13 cellular contexts compared by ENCODE assay signal in the genomic region with DNA sequence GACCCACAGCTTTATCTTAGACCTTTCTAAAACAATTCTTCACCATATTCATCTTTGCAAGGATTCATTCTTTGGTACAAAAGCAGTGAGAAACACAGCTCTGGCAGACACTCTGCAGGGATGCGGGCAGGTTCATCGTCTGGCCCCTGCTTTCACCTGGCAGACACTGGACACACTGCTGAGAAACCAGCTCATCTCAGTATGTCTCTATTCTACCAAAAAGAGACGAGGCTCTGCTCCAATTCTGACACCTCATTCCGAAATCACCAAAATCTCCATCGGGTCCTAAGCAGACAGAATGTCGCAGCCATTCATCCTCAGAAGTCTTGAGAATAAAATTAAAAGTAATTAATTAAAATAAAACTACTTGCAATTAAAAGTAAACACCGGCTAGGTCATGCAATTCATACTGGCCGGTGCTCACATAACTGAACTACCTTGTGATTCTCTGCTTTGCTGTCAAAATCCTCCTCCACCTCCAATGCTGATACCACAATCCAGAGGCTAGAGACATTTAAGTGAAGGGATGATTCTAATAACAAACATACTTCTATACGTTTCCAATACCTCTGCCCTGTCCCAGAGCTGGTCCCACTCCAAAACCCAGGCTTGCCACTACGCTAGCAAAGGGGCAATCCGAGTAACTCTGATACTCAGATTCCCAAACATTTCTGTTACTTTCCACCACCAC. TPM values are rescaled to one million over a fixed set of nuclear protein-coding genes. Genes with fewer than 3 reads are reported as not detected.
DNase-seq lines count a peak whose midpoint lies in the region; ATAC-seq, FAIRE-seq and TF ChIP-seq lines count a peak whose summit lies in the region.
"Had no signal": no experiment of that assay in that cellular context is flagged by ENCODE, and none has a peak within 500 bp of the region (broad histone marks: within the 10 kb centered on the region; RNA-seq: fewer than 3 reads in every experiment).

No MANE protein-coding gene starts in this region.

- WGBS in thyroid gland, 2 donors, result 73 to 87% methylated on average over 11 of the region's 11 CpGs
- WGBS in esophagus squamous epithelium, 2 donors, result 56 to 70% methylated on average over 9 to 11 of the region's 11 CpGs

- H3K4me1 ChIP-seq in GM23338 (ENCODE audit: insufficient read depth) (peaks cover 6% of the 10 kb centered on the region), astrocyte (ENCODE audit: insufficient read depth, low read length) (peaks cover 4% of the 10 kb centered on the region), thyroid gland (peaks cover 11 to 16% of the 10 kb centered on the region in 2 donors), esophagus squamous epithelium (peaks cover 9 to 26% (median 18%) of the 10 kb centered on the region in 3 donors)

- H3K4me1 Mint-ChIP-seq in CD14-positive monocyte (peaks cover 17% of the 10 kb centered on the region), GM23338 (peaks cover 11% of the 10 kb centered on the region), astrocyte (ENCODE audit: low read depth, unreplicated experiment) (no peaks in the 10 kb centered on the region), natural killer cell (peaks cover 11 to 16% of the 10 kb centered on the region in 2 donors)

- H3K79me2 ChIP-seq in GM23338 (replicated peaks; ENCODE audit: insufficient read depth) (no peaks in the 10 kb centered on the region), astrocyte (ENCODE audit: insufficient read depth, low read length) (no peaks in the 10 kb centered on the region)

- H3K4me3 Mint-ChIP-seq in CD14-positive monocyte (peak overlapping the region; percentile 34 to 73), GM23338 (peak overlapping the region; percentile 63), astrocyte (ENCODE audit: unreplicated experiment) (peak overlapping the region; percentile 80), natural killer cell (peak overlapping the region; percentile 88)

- H3K27ac ChIP-seq in GM23338 (ENCODE audit: low read depth) (no peak overlapping the region), astrocyte (ENCODE audit: low read depth, low read length) (no peak overlapping the region), thyroid gland (no peak overlapping the region), esophagus squamous epithelium (no peak overlapping the region)
- H3K27ac ChIP-seq: suprapubic skin had no signal

- no peak for FAIRE-seq in astrocyte (lab: Jason Lieb, UNC)

- H3K9me2 ChIP-seq in GM23338 (ENCODE audit: insufficient read depth), result no peaks in the 10 kb centered on the region

- peak overlapping the region; percentile 65; the same call in 1 of the 2 replicates for H3K4me3 ChIP-seq in GM23338
- H3K4me3 ChIP-seq in astrocyte (ENCODE audit: insufficient read depth, low read depth, low read length), result no peak overlapping the region
- no peak overlapping the region for H3K4me3 ChIP-seq in thyroid gland (replicated peaks in 1 of 3)
- peak overlapping the region in 2 of 4 donors; percentile 53 to 80 for H3K4me3 ChIP-seq in esophagus squamous epithelium
- H3K4me3 ChIP-seq: body of pancreas had no signal

- H4K20me1 ChIP-seq in GM23338 (replicated peaks; ENCODE audit: insufficient read depth) (peaks cover 6% of the 10 kb centered on the region; the same call in 1 of the 2 replicates), astrocyte (ENCODE audit: insufficient read depth, low read length) (no peaks in the 10 kb centered on the region)

- no peak overlapping the region for H3K9ac ChIP-seq in astrocyte (ENCODE audit: low read length)

- peaks cover 54 to 72% (median 66%) of the 10 kb centered on the region in 3 donors for H3K27me3 Mint-ChIP-seq in CD14-positive monocyte (ENCODE audit: low read depth in 3 of 3)
- H3K27me3 Mint-ChIP-seq in GM23338 (ENCODE audit: insufficient read depth, low read depth, poor library complexity), result peaks cover 45% of the 10 kb centered on the region
- H3K27me3 Mint-ChIP-seq in astrocyte (ENCODE audit: low read depth, unreplicated experiment), result peaks cover 39% of the 10 kb centered on the region
- peaks cover 0 to 12% of the 10 kb centered on the region in 2 donors for H3K27me3 Mint-ChIP-seq in natural killer cell (ENCODE audit: low read depth in 2 of 2)

- no peak for ATAC-seq in GM23338
- ATAC-seq in natural killer cell, result no peak
- ATAC-seq in HG02884 (IDR thresholded peaks at IDR 0.05; ENCODE audit: unreplicated experiment), result no peak
- ATAC-seq: body of pancreas had no signal

- peaks cover 0 to 17% (median 5%) of the 10 kb centered on the region in 7 donors for H3K9me3 Mint-ChIP-seq in CD14-positive monocyte
- H3K9me3 Mint-ChIP-seq in GM23338, result no peaks in the 10 kb centered on the region
- H3K9me3 Mint-ChIP-seq in astrocyte (ENCODE audit: unreplicated experiment), result no peaks in the 10 kb centered on the region
- H3K9me3 Mint-ChIP-seq in natural killer cell, result no peaks in the 10 kb centered on the region

- intact Hi-C loops in CD14-positive monocyte (cut with micrococcal nuclease), result no loop called here
- intact Hi-C loops in natural killer cell (cut with micrococcal nuclease), result no loop called here
- intact Hi-C loops in thyroid gland (cut with DNase I), result no loop called here
- intact Hi-C loops in esophagus squamous epithelium (cut with DNase I), result no loop called here

- H3K27ac Mint-ChIP-seq in CD14-positive monocyte (no peak overlapping the region), GM23338 (no peak overlapping the region), astrocyte (ENCODE audit: unreplicated experiment) (peak overlapping the region; percentile 63), natural killer cell (no peak overlapping the region)

- H3F3A ChIP-seq in GM23338 (replicated peaks; ENCODE audit: low read depth), result no peaks in the 10 kb centered on the region

- H3K36me3 ChIP-seq in GM23338 (ENCODE audit: insufficient read depth) (no peaks in the 10 kb centered on the region), astrocyte (ENCODE audit: insufficient read depth, low read length) (no peaks in the 10 kb centered on the region), thyroid gland (no peaks in the 10 kb centered on the region), esophagus squamous epithelium (no peaks in the 10 kb centered on the region)
- H3K36me3 ChIP-seq: suprapubic skin had no signal

- H3K36me3 Mint-ChIP-seq in CD14-positive monocyte (peaks cover 3 to 11% of the 10 kb centered on the region in 2 donors), GM23338 (ENCODE audit: low read depth) (no peaks in the 10 kb centered on the region), astrocyte (ENCODE audit: low read depth, unreplicated experiment) (no peaks in the 10 kb centered on the region), natural killer cell (no peaks in the 10 kb centered on the region)

- TF ChIP-seq POLR2A in thyroid gland (IDR thresholded peaks at IDR 0.05) (no peak), esophagus squamous epithelium (IDR thresholded peaks at IDR 0.05) (no peak)

- H3K4me2 ChIP-seq in GM23338, result peak overlapping the region; percentile 88
- H3K4me2 ChIP-seq in astrocyte (ENCODE audit: low read length), result no peak overlapping the region

- TF ChIP-seq CTCF in CD14-positive monocyte (IDR thresholded peaks at IDR 0.05) (no peak), GM23338 (conservative IDR thresholded peaks at IDR 0.05; ENCODE audit: low read depth in 2 of 2) (no peak), astrocyte (IDR thresholded peaks at IDR 0.05; ENCODE audit: insufficient read depth, low read depth, low read length) (no peak), natural killer cell (IDR thresholded peaks at IDR 0.05) (no peak), thyroid gland (IDR thresholded peaks at IDR 0.05) (no peak), esophagus squamous epithelium (IDR thresholded peaks at IDR 0.05) (no peak)

- H3K27me3 ChIP-seq in GM23338 (ENCODE audit: insufficient read depth) (peaks cover 59% of the 10 kb centered on the region), astrocyte (ENCODE audit: insufficient read depth, low read length) (peaks cover 41% of the 10 kb centered on the region), thyroid gland (no peaks in the 10 kb centered on the region), esophagus squamous epithelium (peaks cover 0 to 56% (median 2%) of the 10 kb centered on the region in 4 donors)
- H3K27me3 ChIP-seq: body of pancreas had no signal

- H3K9me3 ChIP-seq in astrocyte (ENCODE audit: insufficient read depth, low read depth, low read length) (no peaks in the 10 kb centered on the region), thyroid gland (no peaks in the 10 kb centered on the region), esophagus squamous epithelium (no peaks in the 10 kb centered on the region)
- H3K9me3 ChIP-seq: body of pancreas, suprapubic skin had no signal

- no peak for DNase-seq in CD14-positive monocyte (ENCODE audit: low spot score)
- peak; percentile 14 for DNase-seq in GM23338 (ENCODE audit: low spot score)
- no peak for DNase-seq in astrocyte (ENCODE audit: low read depth)
- DNase-seq in natural killer cell, result no peak
- no peak for DNase-seq in 8988T
- DNase-seq in thyroid gland, result no peak
- DNase-seq in esophagus squamous epithelium (lab: John Stamatoyannopoulos, UW), result no peak
- DNase-seq: body of pancreas, COR-L47, mesendoderm, NCI-H1417 treated with DMSO at 0.1 percent for 48 hours had no signal

- H2AFZ ChIP-seq in GM23338, result no peak overlapping the region
- no peak overlapping the region for H2AFZ ChIP-seq in astrocyte (ENCODE audit: low read depth, low read length)

RNA-seq across cellular contexts. Expression of a gene that starts 1.3 kb away (rescaled TPM):
- polyA plus RNA-seq in CD14-positive monocyte (not detected), GM23338 (2016; fragmentation: Nextera tagmentation; extraction: Ambion mirVana) (7.8 and 8.5 TPM in 2 replicates)
- 11.7 and 13.8 TPM in 2 replicates for total RNA-seq in GM23338 (2014; rRNA removed; shearing (Covaris generic))
- total RNA-seq in astrocyte (1.4 and 1.8 TPM in 2 replicates), natural killer cell (1 to 10 TPM; 4.9 to 9.1 (median 8.5) TPM), thyroid gland (1 to 10 TPM; 1.7 to 6.6 (median 4.7) TPM), esophagus squamous epithelium (1 to 10 TPM in 1 of 4 donors, under 1 TPM in 3; 0.11 to 3.4 (median 0.26) TPM)

RNA-seq across cellular contexts. Expression of a gene that starts 26.2 kb away (rescaled TPM):
- polyA plus RNA-seq in CD14-positive monocyte (1 to 10 TPM; 1.4 to 2.2 TPM), GM23338 (2016; fragmentation: Nextera tagmentation; extraction: Ambion mirVana) (2.2 and 3.3 TPM in 2 replicates)
- total RNA-seq in GM23338 (2014; rRNA removed; shearing (Covaris generic)), result 3.1 and 3.5 TPM in 2 replicates
- total RNA-seq in astrocyte (32.8 and 34.6 TPM in 2 replicates), natural killer cell (100 to 1,000 TPM; 171 to 287 (median 189) TPM), thyroid gland (10 to 100 TPM in 3 of 4 donors, 1 to 10 TPM in 1; 9.8 to 54.2 (median 22.9) TPM), esophagus squamous epithelium (10 to 100 TPM in 3 of 4 donors, 1 to 10 TPM in 1; 7.9 to 27.2 (median 13.6) TPM)
